ENCODE assay signal across 1 cellular context in genomic region chr20:841568-842546, GRCh38.
TF ChIP-seq lines count a peak whose summit lies in the region.

No MANE protein-coding gene starts in this region.

TF ChIP-seq in SK-N-SH, 30 proteins besides CTCF, POLR2A, EP300 and RAD21 (continued from another document):
- TF ChIP-seq MAX (IDR thresholded peaks at IDR 0.05; ENCODE audit: low read depth) (no peak), NFIC (IDR thresholded peaks at IDR 0.05; ENCODE audit: borderline replicate concordance) (no peak), REST (IDR thresholded peaks at IDR 0.05; ENCODE audit: low read depth, low read length) (no peak), POLR2AphosphoS5 (IDR thresholded peaks at IDR 0.05; ENCODE audit: low read depth, low read length) (no peak), ELF1 (IDR thresholded peaks at IDR 0.05) (no peak), TEAD4 (IDR thresholded peaks at IDR 0.05; ENCODE audit: borderline replicate concordance, insufficient read depth) (no peak), RXRA (IDR thresholded peaks at IDR 0.05; ENCODE audit: borderline replicate concordance, low read depth) (no peak), FOXM1 (IDR thresholded peaks at IDR 0.05; ENCODE audit: low read depth) (no peak), USF2 (IDR thresholded peaks at IDR 0.05; ENCODE audit: borderline replicate concordance, low read depth, low read length) (no peak), FOXJ3 (CRISPR knock-in tag; IDR thresholded peaks at IDR 0.05) (no peak), TAF1 (IDR thresholded peaks at IDR 0.05; ENCODE audit: borderline replicate concordance, low read depth, low read length) (no peak), FOSL2 (IDR thresholded peaks at IDR 0.05; ENCODE audit: borderline replicate concordance, low read depth) (no peak), MEF2A (IDR thresholded peaks at IDR 0.05; ENCODE audit: borderline replicate concordance, low read depth) (no peak), SMC3 (IDR thresholded peaks at IDR 0.05; ENCODE audit: low read depth, low read length) (no peak)
